1 cellular context compared by ENCODE assay signal in genomic region chr19:34677386-34678084, GRCh38.
TF ChIP-seq lines count a peak whose summit lies in the region.

Gene ZNF302, plus strand, starts transcription at chr19:34677678. Its CDS starts 1,127 bp downstream, at chr19:34678805.

TF ChIP-seq in K562, 482 proteins besides CTCF, POLR2A, EP300 and RAD21 (continued from another document):
- TF ChIP-seq MGA (IDR thresholded peaks at IDR 0.05) (peak; percentile 48), FOXA3 (CRISPR knock-in tag; conservative IDR thresholded peaks at IDR 0.05 in 1 of 2, IDR thresholded peaks at IDR 0.05 in 1 of 2) (no peak), ZNF507 (tag; conservative IDR thresholded peaks at IDR 0.05) (no peak), ZNF830 (CRISPR knock-in tag; IDR thresholded peaks at IDR 0.05) (no peak), L3MBTL2 (IDR thresholded peaks at IDR 0.05) (0 out of 2 replicates have a peak, but pooled peaks have one; percentile 43), HCFC1 (IDR thresholded peaks at IDR 0.05; ENCODE audit: low read depth, low read length) (peak; percentile 61; the same call in 1 of the 2 replicates), NR2C1 (IDR thresholded peaks at IDR 0.05) (peak; percentile 7; the same call in 1 of the 2 replicates), NR2C1 (tag; IDR thresholded peaks at IDR 0.05) (0 out of 2 replicates have a peak, but pooled peaks have one; percentile 16), RBFOX2 (IDR thresholded peaks at IDR 0.05; ENCODE audit: low read depth, low read length) (peak; percentile 57)
- TF ChIP-seq, protein P1, sequence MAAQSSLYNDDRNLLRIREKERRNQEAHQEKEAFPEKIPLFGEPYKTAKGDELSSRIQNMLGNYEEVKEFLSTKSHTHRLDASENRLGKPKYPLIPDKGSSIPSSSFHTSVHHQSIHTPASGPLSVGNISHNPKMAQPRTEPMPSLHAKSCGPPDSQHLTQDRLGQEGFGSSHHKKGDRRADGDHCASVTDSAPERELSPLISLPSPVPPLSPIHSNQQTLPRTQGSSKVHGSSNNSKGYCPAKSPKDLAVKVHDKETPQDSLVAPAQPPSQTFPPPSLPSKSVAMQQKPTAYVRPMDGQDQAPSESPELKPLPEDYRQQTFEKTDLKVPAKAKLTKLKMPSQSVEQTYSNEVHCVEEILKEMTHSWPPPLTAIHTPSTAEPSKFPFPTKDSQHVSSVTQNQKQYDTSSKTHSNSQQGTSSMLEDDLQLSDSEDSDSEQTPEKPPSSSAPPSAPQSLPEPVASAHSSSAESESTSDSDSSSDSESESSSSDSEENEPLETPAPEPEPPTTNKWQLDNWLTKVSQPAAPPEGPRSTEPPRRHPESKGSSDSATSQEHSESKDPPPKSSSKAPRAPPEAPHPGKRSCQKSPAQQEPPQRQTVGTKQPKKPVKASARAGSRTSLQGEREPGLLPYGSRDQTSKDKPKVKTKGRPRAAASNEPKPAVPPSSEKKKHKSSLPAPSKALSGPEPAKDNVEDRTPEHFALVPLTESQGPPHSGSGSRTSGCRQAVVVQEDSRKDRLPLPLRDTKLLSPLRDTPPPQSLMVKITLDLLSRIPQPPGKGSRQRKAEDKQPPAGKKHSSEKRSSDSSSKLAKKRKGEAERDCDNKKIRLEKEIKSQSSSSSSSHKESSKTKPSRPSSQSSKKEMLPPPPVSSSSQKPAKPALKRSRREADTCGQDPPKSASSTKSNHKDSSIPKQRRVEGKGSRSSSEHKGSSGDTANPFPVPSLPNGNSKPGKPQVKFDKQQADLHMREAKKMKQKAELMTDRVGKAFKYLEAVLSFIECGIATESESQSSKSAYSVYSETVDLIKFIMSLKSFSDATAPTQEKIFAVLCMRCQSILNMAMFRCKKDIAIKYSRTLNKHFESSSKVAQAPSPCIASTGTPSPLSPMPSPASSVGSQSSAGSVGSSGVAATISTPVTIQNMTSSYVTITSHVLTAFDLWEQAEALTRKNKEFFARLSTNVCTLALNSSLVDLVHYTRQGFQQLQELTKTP (IDR thresholded peaks at IDR 0.05; ENCODE audit: low read depth in 1 of 2, partially characterized antibody in 2 of 2) = peak in 1 of 2 experiments; percentile 56
TF ChIP-seq in K562: peak in this region for 12.
